ENCODE assay signal across 8 cellular contexts in genomic region chr12:100574262-100575074, GRCh38. TPM values are rescaled to one million over a fixed set of nuclear protein-coding genes. Genes with fewer than 3 reads are reported as not detected.
DNase-seq lines count a peak whose midpoint lies in the region; ATAC-seq, FAIRE-seq and TF ChIP-seq lines count a peak whose summit lies in the region.

No MANE protein-coding gene starts in this region.

- no peaks in the 10 kb centered on the region for H3K36me3 Mint-ChIP-seq in CD8-positive, alpha-beta T cell
- H3K36me3 Mint-ChIP-seq in naive B cell, result no peaks in the 10 kb centered on the region

- peak overlapping the region; percentile 82 for H3K9ac ChIP-seq in GM23248

- CTCF ChIA-PET in CD8-positive, alpha-beta T cell (lab: Charles Lee), result no interaction called here

- no peaks in the 10 kb centered on the region for H3K9me3 ChIP-seq in CD8-positive, alpha-beta T cell (ENCODE audit: low read length)
- H3K9me3 ChIP-seq in GM23248 (ENCODE audit: low read depth), result no peaks in the 10 kb centered on the region

- H3K36me3 ChIP-seq in CD8-positive, alpha-beta T cell (ENCODE audit: insufficient read depth, low read length), result no peaks in the 10 kb centered on the region
- no peaks in the 10 kb centered on the region for H3K36me3 ChIP-seq in GM23248 (ENCODE audit: low read depth)

- no peak for TF ChIP-seq CTCF in CD8-positive, alpha-beta T cell (IDR thresholded peaks at IDR 0.05)
- no peak for TF ChIP-seq CTCF in epithelial cell of proximal tubule (conservative IDR thresholded peaks at IDR 0.05; ENCODE audit: low read depth, low read length)

- peak overlapping the region; percentile 85 for H3K4me3 Mint-ChIP-seq in CD8-positive, alpha-beta T cell
- H3K4me3 Mint-ChIP-seq in naive B cell, result peak overlapping the region; percentile 91 to 97 (median 94)

- no peak overlapping the region for H3K27ac Mint-ChIP-seq in CD8-positive, alpha-beta T cell
- H3K27ac Mint-ChIP-seq in naive B cell, result peak overlapping the region in 1 of 6 donors; percentile 96

- ATAC-seq in CD8-positive, alpha-beta T cell, result no peak
- no peak for ATAC-seq in naive B cell (ENCODE audit: low read depth in 2 of 2)

- peak overlapping the region; percentile 90 for H3K4me2 ChIP-seq in GM23248 (ENCODE audit: unreplicated experiment)

- H3K27me3 ChIP-seq in CD8-positive, alpha-beta T cell (ENCODE audit: insufficient read depth, low read length), result no peaks in the 10 kb centered on the region
- no peaks in the 10 kb centered on the region for H3K27me3 ChIP-seq in GM23248 (replicated peaks; ENCODE audit: insufficient read depth)

- intact Hi-C loops in CD8-positive, alpha-beta T cell (cut with DNase I, micrococcal nuclease), result no loop called here

- peaks cover 46% of the 10 kb centered on the region for H3K79me2 ChIP-seq in GM23248 (ENCODE audit: insufficient read depth)

- peaks cover 16% of the 10 kb centered on the region for H3K4me1 Mint-ChIP-seq in CD8-positive, alpha-beta T cell (ENCODE audit: low read depth)
- peaks cover 7 to 17% (median 10%) of the 10 kb centered on the region in 3 donors for H3K4me1 Mint-ChIP-seq in naive B cell

- POLR2A ChIA-PET in CD8-positive, alpha-beta T cell (lab: Charles Lee), result interaction anchor here (0.6 kb wide), 1 partner anchor 16 kb away, joined by 3 read pairs; no protein-coding TSS in a partner anchor

- H3K27ac ChIP-seq in CD8-positive, alpha-beta T cell (ENCODE audit: low read depth, low read length), result no peak overlapping the region
- no peak overlapping the region for H3K27ac ChIP-seq in GM23248

- peaks cover 21% of the 10 kb centered on the region for H3K27me3 Mint-ChIP-seq in CD8-positive, alpha-beta T cell (ENCODE audit: low read depth)
- H3K27me3 Mint-ChIP-seq in naive B cell, result peaks cover 0 to 18% (median 7%) of the 10 kb centered on the region in 3 donors

- H3K9me3 Mint-ChIP-seq in CD8-positive, alpha-beta T cell, result no peaks in the 10 kb centered on the region
- no peaks in the 10 kb centered on the region for H3K9me3 Mint-ChIP-seq in naive B cell

- no peak for DNase-seq in CD8-positive, alpha-beta T cell
- DNase-seq in GM23248 (peak; percentile 51), RCC 7860 (ENCODE audit: low spot score) (peak; percentile 31), epithelial cell of proximal tubule (ENCODE audit: low read depth) (no peak), naive B cell (no peak), mucosa of gallbladder (ENCODE audit: low spot score) (no peak), globus pallidus (ENCODE audit: low spot score) (no peak)
- no peak for DNase-seq in stimulated activated CD4-positive, alpha-beta T cell treated with anti-CD3 and anti-CD28 coated beads, Interleukin-4, amount 100 ng/mL, for 4 hours

- peak overlapping the region; percentile 62 for H3K4me3 ChIP-seq in CD8-positive, alpha-beta T cell (ENCODE audit: low read depth, low read length)
- H3K4me3 ChIP-seq in GM23248, result peak overlapping the region; percentile 88
- peak overlapping the region; percentile 89 for H3K4me3 ChIP-seq in epithelial cell of proximal tubule (ENCODE audit: low read depth, low read length)

- no peaks in the 10 kb centered on the region for H3F3A ChIP-seq in GM23248 (ENCODE audit: insufficient read depth)

- no peak for FAIRE-seq in RCC 7860 (lab: Jason Lieb, UNC)

- H3K9me2 ChIP-seq in GM23248 (ENCODE audit: insufficient read depth), result no peaks in the 10 kb centered on the region

- peak overlapping the region; percentile 92 for H2AFZ ChIP-seq in GM23248

- peaks cover 14% of the 10 kb centered on the region for H3K4me1 ChIP-seq in CD8-positive, alpha-beta T cell (ENCODE audit: insufficient read depth, low read length)
- H3K4me1 ChIP-seq in GM23248 (ENCODE audit: insufficient read depth), result peaks cover 18% of the 10 kb centered on the region; the same call in 1 of the 2 replicates

- H4K20me1 ChIP-seq in GM23248 (ENCODE audit: insufficient read depth), result no peaks in the 10 kb centered on the region

- 19 to 20% methylated on average over 13 of the region's 13 CpGs for WGBS in GM23248 (ENCODE audit: low coverage in 1 of 2, low lambda C conversion rate in 2 of 2, missing lambda C conversion rate in 2 of 2), 2 experiments

- in situ Hi-C loops in GM23248 (cut with MboI), result no loop called here

RNA-seq across cellular contexts. Expression of gene GAS2L3, which starts 1.0 kb away (rescaled TPM):
- not detected for total RNA-seq in CD8-positive, alpha-beta T cell
- total RNA-seq in GM23248 (2014; rRNA removed; shearing (Covaris generic)), result 9.8 and 14.8 TPM in 2 replicates
- 6.1 TPM in 2 replicates for polyA plus RNA-seq in GM23248 (2016; fragmentation: Nextera tagmentation; extraction: Ambion mirVana)
- 20.0 and 21.7 TPM in 2 replicates for total RNA-seq in epithelial cell of proximal tubule
- not detected for polyA plus RNA-seq in naive B cell (ENCODE audit: low read depth in 6 of 6)
- 65.9 TPM for total RNA-seq in mucosa of gallbladder

Comparison
In these comparisons a context has a peak if more than half of its experiments do, and no peak if none do; other contexts are left out.
1. DNase-seq: peak in GM23248 (single experiment) and RCC 7860 (single experiment); none in CD8-positive, alpha-beta T cell (0 of 7), epithelial cell of proximal tubule (single experiment), naive B cell (single experiment), mucosa of gallbladder (single experiment), stimulated activated CD4-positive, alpha-beta T cell treated with anti-CD3 and anti-CD28 coated beads, Interleukin-4, amount 100 ng/mL, for 4 hours (0 of 2) and globus pallidus (single experiment).
2. RNA of gene GAS2L3, which starts 1.0 kb away (total RNA-seq): 65.9 TPM in mucosa of gallbladder (single experiment), 20.0 to 21.7 TPM in epithelial cell of proximal tubule and 9.8 to 14.8 TPM in GM23248; not detected in CD8-positive, alpha-beta T cell; every median in the first group is over 10 times any median in the second.
3. Peak in every context shown above with its lines, with median percentiles within 50 percentile points of each other: H3K4me3 ChIP-seq.